16 cellular contexts compared by ENCODE assay signal in genomic region chr2:218314764-218315163, GRCh38. TPM values are rescaled to one million over a fixed set of nuclear protein-coding genes. Genes with fewer than 3 reads are reported as not detected.
"Had no signal": no experiment of that assay in that cellular context is flagged by ENCODE, and none has a peak within 500 bp of the region (broad histone marks: within the 10 kb centered on the region; RNA-seq: fewer than 3 reads in every experiment).

No MANE protein-coding gene starts in this region.

RNA-seq across cellular contexts. Expression of gene TMBIM1, which starts 22.5 kb away (rescaled TPM):
- polyA plus RNA-seq: neural cell had no signal

RNA-seq across cellular contexts. Expression of gene CATIP, which starts 41.9 kb away (rescaled TPM):
- total RNA-seq: left colon; left ventricle myocardium inferior; lower leg skin; lung microvascular endothelial cell; mesenteric fat pad; natural killer cell treated with Interleukin-12 subunit alpha and Interleukin-12 subunit beta and Interleukin-15 and Interleukin-18, amount 100 ng/mL, for 72 hours; omental fat pad; pulmonary artery endothelial cell; right atrium auricular region; right lobe of liver; skeletal muscle tissue; smooth muscle cell; transverse colon; urinary bladder; vagina had no signal
- polyA plus RNA-seq: neural cell, urinary bladder had no signal

RNA-seq across cellular contexts. Expression of gene GPBAR1, which starts 53.9 kb away (rescaled TPM):
- polyA plus RNA-seq: neural cell had no signal
